ENCODE assay signal across 12 cellular contexts in genomic region chr12:86712425-86712843, GRCh38.
DNase-seq lines count a peak whose midpoint lies in the region; ATAC-seq and TF ChIP-seq lines count a peak whose summit lies in the region.
"Had no signal": no experiment of that assay in that cellular context is flagged by ENCODE, and none has a peak within 500 bp of the region (broad histone marks: within the 10 kb centered on the region; RNA-seq: fewer than 3 reads in every experiment).

No MANE protein-coding gene starts in this region.

- H4K8ac ChIP-seq in mesendoderm (ENCODE audit: low read depth, low read length), result no peak overlapping the region

- H2AK5ac ChIP-seq in mesendoderm (ENCODE audit: low read length), result no peak overlapping the region

- H3K4me2 ChIP-seq in mesendoderm (ENCODE audit: low read length), result no peak overlapping the region

- no peak overlapping the region for H3K56ac ChIP-seq in mesendoderm (ENCODE audit: low read length)

- H3K4me1 Mint-ChIP-seq in stimulated activated naive B cell treated with anti-CD40 and anti-IgM and Interleukin-4, amounts not matched to agents 10 μg/mL and 1 μg/mL and 100 μg/mL, for 72 hours, result no peaks in the 10 kb centered on the region

- H3K9me3 ChIP-seq in right atrium auricular region, result peaks cover 0 to 4% of the 10 kb centered on the region in 2 donors
- H3K9me3 ChIP-seq: neutrophil had no signal

- H3K27me3 ChIP-seq in mesendoderm (ENCODE audit: insufficient read depth, low read length, poor library complexity) (no peaks in the 10 kb centered on the region), right atrium auricular region (no peaks in the 10 kb centered on the region)
- H3K27me3 ChIP-seq: neutrophil had no signal

- H3K18ac ChIP-seq in mesendoderm (ENCODE audit: low read length), result no peak overlapping the region

- H3K4ac ChIP-seq in mesendoderm (ENCODE audit: low read depth, low read length), result no peak overlapping the region

- H3K4me3 Mint-ChIP-seq in stimulated activated naive B cell treated with anti-CD40 and anti-IgM and Interleukin-4, amounts not matched to agents 10 μg/mL and 1 μg/mL and 100 μg/mL, for 72 hours, result no peak overlapping the region

- WGBS in mesendoderm (ENCODE audit: extremely low coverage, insufficient coverage, low lambda C conversion rate), result no CpG with 5 or more reads among the region's 4 CpGs

- H3K27ac Mint-ChIP-seq in stimulated activated naive B cell treated with anti-CD40 and anti-IgM and Interleukin-4, amounts not matched to agents 10 μg/mL and 1 μg/mL and 100 μg/mL, for 72 hours, result no peak overlapping the region

- H3K27me3 Mint-ChIP-seq in stimulated activated naive B cell treated with anti-CD40 and anti-IgM and Interleukin-4, amounts not matched to agents 10 μg/mL and 1 μg/mL and 100 μg/mL, for 72 hours, result no peaks in the 10 kb centered on the region

- no peak overlapping the region for H2BK15ac ChIP-seq in mesendoderm (replicated peaks; ENCODE audit: low read depth)

- H2BK5ac ChIP-seq in mesendoderm (ENCODE audit: low read length), result no peak overlapping the region

- no peaks in the 10 kb centered on the region for H3K79me2 ChIP-seq in mesendoderm (ENCODE audit: control insufficient read depth, insufficient read depth, low read length)

- H3K4me3 ChIP-seq in mesendoderm (ENCODE audit: low read length) (no peak overlapping the region), right atrium auricular region (no peak overlapping the region)

- no peaks in the 10 kb centered on the region for H3K36me3 ChIP-seq in mesendoderm (ENCODE audit: control insufficient read depth, insufficient read depth, low read length)
- H3K36me3 ChIP-seq in right atrium auricular region, result no peaks in the 10 kb centered on the region
- H3K36me3 ChIP-seq: neutrophil had no signal

- no peaks in the 10 kb centered on the region for H3K36me3 Mint-ChIP-seq in stimulated activated naive B cell treated with anti-CD40 and anti-IgM and Interleukin-4, amounts not matched to agents 10 μg/mL and 1 μg/mL and 100 μg/mL, for 72 hours

- no peaks in the 10 kb centered on the region for H3K79me1 ChIP-seq in mesendoderm (ENCODE audit: low read length)

- H3K9ac ChIP-seq in mesendoderm (ENCODE audit: low read length), result no peak overlapping the region

- peaks cover 0 to 11% of the 10 kb centered on the region in 2 donors for H3K9me3 Mint-ChIP-seq in stimulated activated naive B cell treated with anti-CD40 and anti-IgM and Interleukin-4, amounts not matched to agents 10 μg/mL and 1 μg/mL and 100 μg/mL, for 72 hours

- H3K23ac ChIP-seq in mesendoderm (ENCODE audit: low read length), result no peak overlapping the region

- peak; percentile 92 for DNase-seq in DMS53 treated with DMSO at 0.1 percent for 48 hours (lab: John Stamatoyannopoulos, UW; ENCODE audit: unreplicated experiment)
- DNase-seq in LoVo (ENCODE audit: low spot score), result peak; percentile 67
- DNase-seq in brain pericyte (ENCODE audit: low read depth, low spot score), result peak; percentile 86
- DNase-seq in mesendoderm, result peak; percentile 85
- no peak for DNase-seq in stimulated activated naive B cell treated with anti-CD40 and anti-IgM and Interleukin-4, amounts not matched to agents 10 μg/mL and 1 μg/mL and 100 μg/mL, for 72 hours
- DNase-seq in GF-D8 (lab: John Stamatoyannopoulos, UW), result no peak
- no peak for DNase-seq in right atrium auricular region (ENCODE audit: low spot score)
- DNase-seq in NCI-H2107 treated with DMSO at 0.1 percent for 48 hours (lab: John Stamatoyannopoulos, UW; ENCODE audit: unreplicated experiment), result no peak
- DNase-seq: activated CD8-positive, alpha-beta memory T cell treated with anti-CD3 and anti-CD28 coated beads for 24 hours; NCI-H2171 treated with DMSO at 0.1 percent for 48 hours; stimulated activated CD8-positive, alpha-beta memory T cell treated with anti-CD3 and anti-CD28 coated beads, Interleukin-4, amount 100 ng/mL, for 48 hours had no signal

- H2BK120ac ChIP-seq in mesendoderm (ENCODE audit: low read depth, low read length), result no peak overlapping the region

- no peaks in the 10 kb centered on the region for H3K4me1 ChIP-seq in mesendoderm (ENCODE audit: control insufficient read depth, low read depth, low read length)
- no peaks in the 10 kb centered on the region for H3K4me1 ChIP-seq in right atrium auricular region

- no peak overlapping the region for H3K27ac ChIP-seq in mesendoderm (ENCODE audit: low read depth, low read length)
- peak overlapping the region in 1 of 2 donors; percentile 31 for H3K27ac ChIP-seq in right atrium auricular region
- H3K27ac ChIP-seq: neutrophil had no signal

- H4K5ac ChIP-seq in mesendoderm (ENCODE audit: low read length), result no peak overlapping the region

- ATAC-seq in stimulated activated naive B cell treated with anti-CD40 and anti-IgM and Interleukin-4, amounts not matched to agents 10 μg/mL and 1 μg/mL and 100 μg/mL, for 72 hours (replicated peaks), result no peak

- no peak for TF ChIP-seq CTCF in right atrium auricular region (IDR thresholded peaks at IDR 0.05)

Comparison
In these comparisons a context has a peak if more than half of its experiments do, and no peak if none do; other contexts are left out.
1. DNase-seq: peak in DMS53 treated with DMSO at 0.1 percent for 48 hours (single experiment), LoVo (single experiment), brain pericyte (single experiment) and mesendoderm (single experiment); none in stimulated activated naive B cell treated with anti-CD40 and anti-IgM and Interleukin-4, amounts not matched to agents 10 μg/mL and 1 μg/mL and 100 μg/mL, for 72 hours (single experiment), GF-D8 (single experiment), right atrium auricular region (single experiment) and NCI-H2107 treated with DMSO at 0.1 percent for 48 hours (single experiment).